Comparison of ENCODE assay signal across 21 cellular contexts in genomic region chr19:644363-644762, GRCh38. TPM values are rescaled to one million over a fixed set of nuclear protein-coding genes. Genes with fewer than 3 reads are reported as not detected.
"Had no signal": no experiment of that assay in that cellular context is flagged by ENCODE, and none has a peak within 500 bp of the region (broad histone marks: within the 10 kb centered on the region; RNA-seq: fewer than 3 reads in every experiment).

No MANE protein-coding gene starts in this region.

- H3K9me3 ChIP-seq: esophagus squamous epithelium, gastroesophageal sphincter, mucosa of descending colon, pancreas, tibial artery, upper lobe of left lung, uterus had no signal

- H3K27ac Mint-ChIP-seq: progenitor cell of endocrine pancreas; stimulated activated naive CD8-positive, alpha-beta T cell treated with anti-CD3 and anti-CD28 coated beads, Interleukin-15, Interleukin-2, amounts not matched to agents 100 ng/mL and 50 ng/mL, for 24 hours had no signal

- H3K9me3 Mint-ChIP-seq: naive thymus-derived CD8-positive, alpha-beta T cell; stimulated activated naive CD8-positive, alpha-beta T cell treated with anti-CD3 and anti-CD28 coated beads, Interleukin-15, Interleukin-2, amounts not matched to agents 100 ng/mL and 50 ng/mL, for 24 hours had no signal

- H3K4me3 Mint-ChIP-seq: naive thymus-derived CD8-positive, alpha-beta T cell; stimulated activated naive CD8-positive, alpha-beta T cell treated with anti-CD3 and anti-CD28 coated beads, Interleukin-15, Interleukin-2, amounts not matched to agents 100 ng/mL and 50 ng/mL, for 24 hours had no signal

- H3K27ac ChIP-seq: esophagus squamous epithelium, gastroesophageal sphincter, pancreas, tibial artery, upper lobe of left lung, uterus had no signal

- H3K4me1 ChIP-seq: pancreas had no signal

- DNase-seq: dermis blood vessel endothelial cell; esophagus squamous epithelium; foreskin fibroblast; glutamatergic neuron; islet precursor cell; mammary epithelial cell; mucosa of descending colon; naive thymus-derived CD8-positive, alpha-beta T cell; nucleus accumbens; stimulated activated CD4-positive, alpha-beta T cell treated with anti-CD3 and anti-CD28 coated beads, Interleukin-2, amount 100 ng/mL, for 48 hours; tibial artery; uterus had no signal

- ATAC-seq: gastroesophageal sphincter; left lobe of liver; mucosa of descending colon; naive thymus-derived CD8-positive, alpha-beta T cell; pancreas; right cardiac atrium had no signal

- H3K4me2 ChIP-seq: smooth muscle cell had no signal

- H3K4me3 ChIP-seq: esophagus squamous epithelium, gastroesophageal sphincter, mucosa of descending colon, pancreas, smooth muscle cell, tibial artery, upper lobe of left lung, uterus had no signal

- H3K27me3 ChIP-seq: esophagus squamous epithelium, gastroesophageal sphincter, pancreas, tibial artery, upper lobe of left lung, uterus had no signal

- H3K27me3 Mint-ChIP-seq: naive thymus-derived CD8-positive, alpha-beta T cell; stimulated activated naive CD8-positive, alpha-beta T cell treated with anti-CD3 and anti-CD28 coated beads, Interleukin-15, Interleukin-2, amounts not matched to agents 100 ng/mL and 50 ng/mL, for 24 hours had no signal

- H3K36me3 ChIP-seq: uterus had no signal

RNA-seq across cellular contexts. Expression of gene FGF22, which starts 4.7 kb away (rescaled TPM):
- polyA plus RNA-seq: mammary epithelial cell; naive thymus-derived CD8-positive, alpha-beta T cell had no signal

RNA-seq across cellular contexts. Expression of gene PRSS57, which starts 50.9 kb away (rescaled TPM):
- polyA plus RNA-seq: mammary epithelial cell, neural cell, pancreas, right cardiac atrium, smooth muscle cell had no signal
